19 cellular contexts compared by ENCODE assay signal in the genomic region with DNA sequence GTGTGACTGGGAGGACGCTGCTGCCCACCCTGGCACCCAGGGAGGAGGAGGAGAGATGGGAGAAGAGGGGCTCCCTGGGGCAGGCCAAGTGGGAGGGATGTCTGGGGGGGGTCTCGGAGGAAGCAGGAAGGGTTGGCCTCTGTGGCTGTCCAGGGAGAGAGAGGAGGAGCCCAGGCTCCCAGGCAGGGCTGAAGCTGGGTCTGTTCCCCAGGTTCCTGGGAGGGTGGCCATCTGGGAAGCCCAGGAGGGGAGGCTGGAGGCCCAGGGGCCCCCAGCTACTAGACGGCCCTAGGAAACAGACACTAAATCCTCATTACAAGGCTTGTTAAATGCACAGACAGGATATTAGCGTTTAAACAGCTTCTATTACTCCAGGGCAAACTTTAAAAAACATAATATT.
DNase-seq lines count a peak whose midpoint lies in the region; ATAC-seq, FAIRE-seq and TF ChIP-seq lines count a peak whose summit lies in the region.
"Had no signal": no experiment of that assay in that cellular context is flagged by ENCODE, and none has a peak within 500 bp of the region (broad histone marks: within the 10 kb centered on the region; RNA-seq: fewer than 3 reads in every experiment).

No MANE protein-coding gene starts in this region.

- H3K36me3 ChIP-seq in H1 (ENCODE audit: control insufficient read depth in 2 of 4, insufficient read depth in 4 of 4, low read length in 3 of 4), result no peaks in the 10 kb centered on the region
- H3K36me3 ChIP-seq: BE2C had no signal

- H3K4me1 ChIP-seq in H1 (replicated peaks in 1 of 4; ENCODE audit: control insufficient read depth in 3 of 4, insufficient read depth in 4 of 4, low read length in 3 of 4), result peaks cover 0 to 42% (median 27%) of the 10 kb centered on the region in 4 experiments; a peak in 6 of 7 replicates
- H3K4me1 ChIP-seq: BE2C, Caco-2 had no signal

- no peak for TF ChIP-seq POLR2A in H1 (IDR thresholded peaks at IDR 0.05; ENCODE audit: control extremely low read depth in 1 of 2, low read depth in 2 of 2, low read length in 2 of 2)

- DNase-seq in Right ventricle myocardium superior (peak; percentile 19), cardiac septum (ENCODE audit: low spot score) (no peak), DMS 273 treated with DMSO at 0.1 percent for 48 hours (lab: John Stamatoyannopoulos, UW) (peak; percentile 71), H1 (ENCODE audit: low read depth in 1 of 2, low spot score in 2 of 2) (no peak), frontal cortex (ENCODE audit: low spot score in 2 of 2) (no peak), caudate nucleus (lab: John Stamatoyannopoulos, UW) (no peak)
- DNase-seq: ACHN; BE2C; Caco-2; CD4-positive, alpha-beta T cell; DMS79 treated with DMSO at 0.1 percent for 48 hours; GF-D8; H9; IMR-90 had no signal

- no peak overlapping the region for H3K27ac ChIP-seq in H1 (ENCODE audit: low read depth, low read length)
- H3K27ac ChIP-seq in caudate nucleus (ENCODE audit: low read depth, low read length), result no peak overlapping the region
- H3K27ac ChIP-seq: C4-2B had no signal

- no peak overlapping the region for H3K4ac ChIP-seq in H1 (replicated peaks; ENCODE audit: insufficient read length, low read depth, low read length)

- 0 out of 2 replicates have a peak overlapping the region, but pooled peaks have one; percentile 53 for H2AK5ac ChIP-seq in H1 (ENCODE audit: low read depth, low read length)

- H3K56ac ChIP-seq in H1 (replicated peaks; ENCODE audit: insufficient read length, low read depth, low read length), result no peak overlapping the region

- H3K9me3 ChIP-seq in H1 (ENCODE audit: insufficient read depth in 2 of 2, low read depth in 1 of 2, low read length in 1 of 2), result no peaks in the 10 kb centered on the region
- H3K9me3 ChIP-seq: BE2C, Caco-2 had no signal

- no peak overlapping the region for H4K5ac ChIP-seq in H1 (ENCODE audit: insufficient read length, low read depth, low read length)

- H3K18ac ChIP-seq in H1 (ENCODE audit: extremely low read depth, low read length), result no peak overlapping the region

- POLR2A ChIA-PET in H1 (lab: Charles Lee; ENCODE audit: partially characterized antibody), result interaction anchor here (0.9 kb wide), 1 partner anchor 27 kb away, joined by 3 read pairs; no protein-coding TSS in a partner anchor

- no peak overlapping the region for H2BK120ac ChIP-seq in H1 (replicated peaks; ENCODE audit: low read depth, low read length)

- no peak for TF ChIP-seq EP300 in H1 (IDR thresholded peaks at IDR 0.05; ENCODE audit: borderline replicate concordance in 1 of 2, low read depth in 2 of 2, low read length in 2 of 2)

- no peak for TF ChIP-seq CTCF in H1 (IDR thresholded peaks at IDR 0.05; ENCODE audit: control extremely low read depth in 1 of 3, insufficient read depth in 1 of 3, low read depth in 1 of 3, low read length in 3 of 3)

- WGBS in H1 (ENCODE audit: extremely low coverage in 1 of 2, insufficient coverage in 1 of 2, insufficient read length in 1 of 2, insufficient replicate concordance in 2 of 2, low coverage in 1 of 2, low lambda C conversion rate in 2 of 2, missing lambda C conversion rate in 1 of 2), 2 experiments, result 89% methylated on average over 4 of the region's 4 CpGs; no CpG with 5 or more reads in 1 of the 2 experiments

- H3K23me2 ChIP-seq in H1 (ENCODE audit: low read depth, low read length), result no peaks in the 10 kb centered on the region

- no peak for TF ChIP-seq RAD21 in H1 (IDR thresholded peaks at IDR 0.05 in 1 of 2, conservative IDR thresholded peaks at IDR 0.05 in 1 of 2; ENCODE audit: low read depth in 2 of 2, low read length in 2 of 2)

- no peak overlapping the region for H2BK5ac ChIP-seq in H1 (ENCODE audit: low read depth, low read length)

- H4K8ac ChIP-seq in H1 (ENCODE audit: extremely low read depth, insufficient read depth, low read length), result peak overlapping the region; percentile 37; the same call in 1 of the 2 replicates

- no peak overlapping the region for H4K91ac ChIP-seq in H1 (replicated peaks; ENCODE audit: insufficient read length, low read length)

- no peak overlapping the region for H3K9ac ChIP-seq in H1 (replicated peaks in 1 of 4; ENCODE audit: extremely low read depth in 1 of 4, low read depth in 3 of 4, low read length in 3 of 4)

- no peaks in the 10 kb centered on the region for H3K79me2 ChIP-seq in H1 (ENCODE audit: control insufficient read depth in 1 of 2, insufficient read depth in 2 of 2, low read length in 2 of 2)

- no peaks in the 10 kb centered on the region; the same call in 1 of the 2 replicates for H3K79me1 ChIP-seq in H1 (ENCODE audit: low read depth, low read length)

- no peak overlapping the region for H2BK12ac ChIP-seq in H1 (ENCODE audit: low read depth, low read length)

- CTCF ChIA-PET in H1 (lab: Charles Lee; ENCODE audit: partially characterized antibody), result interaction anchor here (0.6 to 4.3 kb wide), 8 partner anchors 8 to 1961 kb away, joined by 3 to 16 read pairs (median 4); no protein-coding TSS in a partner anchor

- intact Hi-C loops in Right ventricle myocardium superior (cut with DNase I) (no loop called here), cardiac septum (cut with DNase I) (no loop called here)

- H2BK20ac ChIP-seq in H1 (ENCODE audit: low read length), result no peak overlapping the region

- H2BK15ac ChIP-seq in H1 (ENCODE audit: low read length), result no peak overlapping the region

- H2AFZ ChIP-seq in H1 (ENCODE audit: low read length), result no peak overlapping the region
- H2AFZ ChIP-seq: GM23338 had no signal

- no peak overlapping the region for H3K4me2 ChIP-seq in H1 (ENCODE audit: insufficient read depth in 1 of 2, low read depth in 2 of 2, low read length in 2 of 2)
- H3K4me2 ChIP-seq: GM23338 had no signal

- no peak for ATAC-seq in Right ventricle myocardium superior (ENCODE audit: poor library complexity)
- ATAC-seq: GM23338 had no signal

- H4K20me1 ChIP-seq in H1 (replicated peaks in 1 of 2; ENCODE audit: control insufficient read depth in 1 of 2, insufficient read depth in 2 of 2, low read length in 2 of 2), result no peaks in the 10 kb centered on the region

- H3K14ac ChIP-seq in H1 (ENCODE audit: insufficient read length), result no peak overlapping the region

- H3K23ac ChIP-seq in H1 (ENCODE audit: insufficient read length), result no peak overlapping the region

- no peaks in the 10 kb centered on the region for H3K27me3 ChIP-seq in H1 (replicated peaks in 1 of 4; ENCODE audit: control insufficient read depth in 3 of 4, extremely low read depth in 1 of 4, insufficient read depth in 3 of 4, low read length in 3 of 4)

- no peak for FAIRE-seq in H1 (lab: Jason Lieb, UNC)
- no peak for FAIRE-seq in frontal cortex (lab: Jason Lieb, UNC)
- FAIRE-seq: A204.1, D721Med, HTR-8/SVneo had no signal

- H3K4me3 ChIP-seq in H1 (ENCODE audit: extremely low read depth in 1 of 4, insufficient read depth in 2 of 4, low read depth in 3 of 4, low read length in 4 of 4), result no peak overlapping the region
- H3K4me3 ChIP-seq: GM23338 had no signal

TF ChIP-seq in H1, 55 proteins besides CTCF, POLR2A, EP300 and RAD21:
- no peak for TF ChIP-seq SIX5 (IDR thresholded peaks at IDR 0.05; ENCODE audit: low read depth, low read length)
- no peak for TF ChIP-seq RBBP5 (IDR thresholded peaks at IDR 0.05; ENCODE audit: borderline replicate concordance, low read depth, low read length)
- TF ChIP-seq HDAC6 (IDR thresholded peaks at IDR 0.05; ENCODE audit: low read depth, low read length), result no peak
- TF ChIP-seq SUZ12 (IDR thresholded peaks at IDR 0.05; ENCODE audit: low read length), result no peak
- TF ChIP-seq FOSL1 (IDR thresholded peaks at IDR 0.05; ENCODE audit: insufficient read depth, low read depth, low read length), result no peak
- no peak for TF ChIP-seq SIRT6 (IDR thresholded peaks at IDR 0.05; ENCODE audit: low read length)
- TF ChIP-seq SP4 (IDR thresholded peaks at IDR 0.05; ENCODE audit: low read length), result no peak

Comparison
In these comparisons a context has a peak if more than half of its experiments do, and no peak if none do; other contexts are left out.
1. DNase-seq: peak in Right ventricle myocardium superior (single experiment) and DMS 273 treated with DMSO at 0.1 percent for 48 hours (single experiment); none in cardiac septum (single experiment), H1 (0 of 2), frontal cortex (0 of 2) and caudate nucleus (0 of 61).